ENCODE assay signal across 27 cellular contexts in genomic region chr16:31083981-31084380, GRCh38. TPM values are rescaled to one million over a fixed set of nuclear protein-coding genes. Genes with fewer than 3 reads are reported as not detected.
DNase-seq lines count a peak whose midpoint lies in the region; ATAC-seq, FAIRE-seq and TF ChIP-seq lines count a peak whose summit lies in the region.
"Had no signal": no experiment of that assay in that cellular context is flagged by ENCODE, and none has a peak within 500 bp of the region (broad histone marks: within the 10 kb centered on the region; RNA-seq: fewer than 3 reads in every experiment).

No MANE protein-coding gene starts in this region.

- CTCF ChIA-PET in RWPE1 (lab: Yijun Ruan, JAX), result interaction anchor here (0.6 to 0.8 kb wide), 2 partner anchors 54 to 101 kb away, joined by 3 read pairs; no protein-coding TSS in a partner anchor

- H3K9me3 ChIP-seq in mesenchymal stem cell (ENCODE audit: control insufficient read depth, low read length) (no peaks in the 10 kb centered on the region), spleen (no peaks in the 10 kb centered on the region)
- H3K9me3 ChIP-seq: A549, Peyer's patch, SJCRH30 had no signal

- H3K27ac ChIP-seq in RWPE1 (peak overlapping the region; percentile 67), mesenchymal stem cell (ENCODE audit: low read length, poor library complexity, severe bottlenecking) (no peak overlapping the region), spleen (no peak overlapping the region)
- H3K27ac ChIP-seq: A549, C4-2B, Peyer's patch had no signal

- intact Hi-C loops in spleen (cut with DNase I; ENCODE audit: low total_unique reads), result no loop called here

- no peak for FAIRE-seq in D721Med (lab: Jason Lieb, UNC)
- FAIRE-seq: A549, GM18507, H54 had no signal

- TF ChIP-seq CTCF in RWPE1 (conservative IDR thresholded peaks at IDR 0.05; ENCODE audit: low read depth) (no peak), spleen (IDR thresholded peaks at IDR 0.05 in 8 of 11, conservative IDR thresholded peaks at IDR 0.05 in 3 of 11) (no peak), D721Med (IDR thresholded peaks at IDR 0.05; ENCODE audit: insufficient read depth, missing control alignments) (no peak)

- H3K18ac ChIP-seq in mesenchymal stem cell (ENCODE audit: low read depth in 1 of 2, low read length in 2 of 2), result no peak overlapping the region

- H3K14ac ChIP-seq in mesenchymal stem cell (ENCODE audit: low read length in 2 of 2), result no peak overlapping the region

- no peak overlapping the region for H3K27ac Mint-ChIP-seq in activated T-cell treated with anti-CD3 and anti-CD28 coated beads, Interleukin-2, amount 50 U/mL, for 72 hours
- H3K27ac Mint-ChIP-seq: CD8-positive, alpha-beta T cell; HFFc6 had no signal

- no peak overlapping the region for H2AFZ ChIP-seq in mesenchymal stem cell (ENCODE audit: low read depth, low read length)

- H3K4me3 ChIP-seq in H7 (ENCODE audit: insufficient read depth, low read depth, low read length) (no peak overlapping the region), mesenchymal stem cell (ENCODE audit: insufficient read depth in 1 of 2, low read depth in 1 of 2, low read length in 2 of 2) (no peak overlapping the region), spleen (no peak overlapping the region)
- H3K4me3 ChIP-seq: A549, Peyer's patch had no signal

- H3K27me3 ChIP-seq in H7 (ENCODE audit: control insufficient read depth, insufficient read depth, low read length) (no peaks in the 10 kb centered on the region), mesenchymal stem cell (ENCODE audit: control insufficient read depth in 1 of 2, insufficient read depth in 1 of 2, low read length in 2 of 2) (no peaks in the 10 kb centered on the region), spleen (replicated peaks in 1 of 7) (no peaks in the 10 kb centered on the region)
- H3K27me3 ChIP-seq: Peyer's patch, SJCRH30 had no signal

- no peak overlapping the region for H3K4me3 Mint-ChIP-seq in activated T-cell treated with anti-CD3 and anti-CD28 coated beads, Interleukin-2, amount 50 U/mL, for 72 hours
- H3K4me3 Mint-ChIP-seq: CD8-positive, alpha-beta T cell; HFFc6 had no signal

- H3K79me1 ChIP-seq in mesenchymal stem cell (replicated peaks; ENCODE audit: low read length, poor library complexity, severe bottlenecking), result peaks cover 65% of the 10 kb centered on the region

- no peak overlapping the region for H2BK5ac ChIP-seq in mesenchymal stem cell (ENCODE audit: low read depth, low read length, poor library complexity, severe bottlenecking)

- POLR2A ChIA-PET in RWPE1 (lab: Yijun Ruan, JAX; ENCODE audit: low non-redundant PET), result interaction anchor here (1.1 kb wide), 1 partner anchor 10 kb away, joined by 3 read pairs; the partner anchor contains the start of genes ZNF646 and ZNF668

- no peaks in the 10 kb centered on the region for H3K27me3 Mint-ChIP-seq in activated T-cell treated with anti-CD3 and anti-CD28 coated beads, Interleukin-2, amount 50 U/mL, for 72 hours (ENCODE audit: low read depth)

- H3K9me3 Mint-ChIP-seq in activated T-cell treated with anti-CD3 and anti-CD28 coated beads, Interleukin-2, amount 50 U/mL, for 72 hours, result no peaks in the 10 kb centered on the region
- H3K9me3 Mint-ChIP-seq: CD8-positive, alpha-beta T cell; HFFc6 had no signal

- no peak overlapping the region for H2BK15ac ChIP-seq in mesenchymal stem cell (ENCODE audit: low read depth, poor library complexity, severe bottlenecking)

- H2BK120ac ChIP-seq in mesenchymal stem cell (ENCODE audit: low read depth, low read length), result no peak overlapping the region

- H2BK12ac ChIP-seq in mesenchymal stem cell (ENCODE audit: low read length in 2 of 2), result no peak overlapping the region

- DNase-seq in H7 (peak; percentile 51), RWPE1 (ENCODE audit: low spot score) (no peak), mesenchymal stem cell (no peak), spleen (peak; percentile 74), D721Med (ENCODE audit: insufficient read length, low spot score) (no peak)
- DNase-seq in activated T-cell treated with anti-CD3 and anti-CD28 coated beads, Interleukin-2, amount 50 U/mL, for 72 hours, result no peak
- DNase-seq: CD8-positive, alpha-beta T cell; DMS153; DND-41; HFFc6; Kasumi-1; NCI-H1092 treated with DMSO at 0.1 percent for 48 hours; NCI-H1436; NCI-H187; NCI-H2081 treated with DMSO at 0.1 percent for 48 hours; NCI-H2171; NCI-H226; NCI-H510A; NCI-H69; Peyer's patch; SJCRH30 had no signal

- H3K4me2 ChIP-seq in mesenchymal stem cell (ENCODE audit: low read length, poor library complexity, severe bottlenecking), result no peak overlapping the region
- H3K4me2 ChIP-seq: A549 had no signal

- WGBS in mesenchymal stem cell, result 97% methylated on average over 13 of the region's 13 CpGs
- WGBS in spleen, 5 donors, result 85 to 93% (median 92%) methylated on average over 5 to 13 of the region's 13 CpGs

- no peak overlapping the region for H3K23ac ChIP-seq in mesenchymal stem cell (ENCODE audit: low read length in 2 of 2)

- H3K36me3 ChIP-seq in H7 (replicated peaks; ENCODE audit: control insufficient read depth, insufficient read depth, low read length) (peaks cover 15% of the 10 kb centered on the region), mesenchymal stem cell (ENCODE audit: control insufficient read depth in 1 of 2, insufficient read depth in 2 of 2, low read depth in 1 of 2, low read length in 2 of 2) (peaks cover 98 to 99% of the 10 kb centered on the region in 2 experiments), spleen (peaks cover 0 to 99% (median 59%) of the 10 kb centered on the region in 6 donors)

- no peak overlapping the region for H4K8ac ChIP-seq in mesenchymal stem cell (ENCODE audit: low read length)

- no peak for ATAC-seq in activated T-cell treated with anti-CD3 and anti-CD28 coated beads, Interleukin-2, amount 50 U/mL, for 72 hours (replicated peaks in 1 of 2)
- ATAC-seq in HG02840 (IDR thresholded peaks at IDR 0.05; ENCODE audit: low FRiP score, unreplicated experiment) (no peak), HG02678 (IDR thresholded peaks at IDR 0.05; ENCODE audit: unreplicated experiment) (no peak)
- ATAC-seq: CD8-positive, alpha-beta T cell had no signal

- H2AK5ac ChIP-seq in mesenchymal stem cell (ENCODE audit: low read length, severe bottlenecking), result no peak overlapping the region

- H4K91ac ChIP-seq in mesenchymal stem cell (ENCODE audit: low read length), result peak overlapping the region; percentile 11

- peaks cover 0 to 6% of the 10 kb centered on the region in 2 donors for H3K36me3 Mint-ChIP-seq in activated T-cell treated with anti-CD3 and anti-CD28 coated beads, Interleukin-2, amount 50 U/mL, for 72 hours (ENCODE audit: insufficient read depth in 2 of 2)

- H3K4me1 Mint-ChIP-seq in activated T-cell treated with anti-CD3 and anti-CD28 coated beads, Interleukin-2, amount 50 U/mL, for 72 hours (ENCODE audit: low read depth), result peaks cover 5% of the 10 kb centered on the region

- no peak overlapping the region for H3K9ac ChIP-seq in mesenchymal stem cell (ENCODE audit: low read length)

- no peak overlapping the region for H3K4ac ChIP-seq in mesenchymal stem cell (ENCODE audit: low read depth in 1 of 2, low read length in 2 of 2)

- no peak for TF ChIP-seq POLR2A in spleen (IDR thresholded peaks at IDR 0.05)

- H3K4me1 ChIP-seq in mesenchymal stem cell (ENCODE audit: control insufficient read depth, insufficient read depth, low read depth, low read length) (peaks cover 29% of the 10 kb centered on the region), spleen (peaks cover 0 to 47% (median 19%) of the 10 kb centered on the region in 6 donors)
- H3K4me1 ChIP-seq: A549 had no signal

RNA-seq across cellular contexts. Expression of gene PRSS53, which starts 4.8 kb away (rescaled TPM):
- total RNA-seq in H7 (2014; rRNA removed; shearing (Covaris generic)), result 1.3 and 4.5 TPM in 2 replicates
- polyA plus RNA-seq in mesenchymal stem cell (2013, experiment 1 of 2), result 2.1 TPM
- polyA plus RNA-seq in mesenchymal stem cell (2013, experiment 2 of 2), result 2.1 TPM
- total RNA-seq in spleen, result 1 to 10 TPM; 2.3 to 6.0 (median 2.8) TPM
- 1 to 10 TPM; 1.6 to 2.6 (median 1.9) TPM for polyA plus RNA-seq in spleen
- total RNA-seq in activated T-cell treated with anti-CD3 and anti-CD28 coated beads, Interleukin-2, amount 50 U/mL, for 72 hours, result 1 to 10 TPM; 6.2 to 7.7 TPM

RNA-seq across cellular contexts. Expression of gene ZNF646, which starts 9.8 kb away (rescaled TPM):
- 28.8 and 30.0 TPM in 2 replicates for total RNA-seq in H7 (2014; rRNA removed; shearing (Covaris generic))
- 6.5 TPM for polyA plus RNA-seq in mesenchymal stem cell (2013, experiment 1 of 2)
- polyA plus RNA-seq in mesenchymal stem cell (2013, experiment 2 of 2), result 5.2 TPM
- 10 to 100 TPM; 20.2 to 28.4 (median 25.6) TPM for total RNA-seq in spleen
- polyA plus RNA-seq in spleen, result 10 to 100 TPM in 1 of 3 donors, 1 to 10 TPM in 2; 3.2 to 11.8 (median 3.3) TPM
- 10 to 100 TPM; 23.0 to 24.1 TPM for total RNA-seq in activated T-cell treated with anti-CD3 and anti-CD28 coated beads, Interleukin-2, amount 50 U/mL, for 72 hours

RNA-seq across cellular contexts. Expression of gene ZNF668, which starts 9.9 kb away (rescaled TPM):
- total RNA-seq in H7 (2014; rRNA removed; shearing (Covaris generic)), result 16.4 and 19.9 TPM in 2 replicates
- polyA plus RNA-seq in mesenchymal stem cell (2013, experiment 1 of 2), result 11.3 TPM
- polyA plus RNA-seq in mesenchymal stem cell (2013, experiment 2 of 2), result 12.2 TPM
- total RNA-seq in spleen, result 10 to 100 TPM in 3 of 7 donors, 1 to 10 TPM in 4; 8.9 to 12.5 (median 9.2) TPM
- polyA plus RNA-seq in spleen, result 1 to 10 TPM; 6.2 to 9.8 (median 6.4) TPM
- total RNA-seq in activated T-cell treated with anti-CD3 and anti-CD28 coated beads, Interleukin-2, amount 50 U/mL, for 72 hours, result 1 to 10 TPM; 6.9 to 7.8 TPM

RNA-seq across cellular contexts. Expression of gene VKORC1, which starts 10.6 kb away (rescaled TPM):
- total RNA-seq in H7 (2014; rRNA removed; shearing (Covaris generic)), result 127 and 135 TPM in 2 replicates
- 237 TPM for polyA plus RNA-seq in mesenchymal stem cell (2013, experiment 1 of 2)
- 255 TPM for polyA plus RNA-seq in mesenchymal stem cell (2013, experiment 2 of 2)
- 10 to 100 TPM; 33.4 to 74.2 (median 48.2) TPM for total RNA-seq in spleen
- polyA plus RNA-seq in spleen, result 10 to 100 TPM; 23.5 to 56.6 (median 55.1) TPM
- total RNA-seq in activated T-cell treated with anti-CD3 and anti-CD28 coated beads, Interleukin-2, amount 50 U/mL, for 72 hours, result 10 to 100 TPM; 52.2 to 55.6 TPM

RNA-seq across cellular contexts. Expression of gene BCKDK, which starts 24.2 kb away (rescaled TPM):
- 52.7 and 64.0 TPM in 2 replicates for total RNA-seq in H7 (2014; rRNA removed; shearing (Covaris generic))
- polyA plus RNA-seq in mesenchymal stem cell (2013, experiment 1 of 2), result 43.8 TPM
- polyA plus RNA-seq in mesenchymal stem cell (2013, experiment 2 of 2), result 43.8 TPM
- total RNA-seq in spleen, result 10 to 100 TPM; 36.9 to 55.7 (median 40.2) TPM
- 10 to 100 TPM; 15.0 to 27.5 (median 17.4) TPM for polyA plus RNA-seq in spleen
- total RNA-seq in activated T-cell treated with anti-CD3 and anti-CD28 coated beads, Interleukin-2, amount 50 U/mL, for 72 hours, result 10 to 100 TPM; 21.6 to 24.5 TPM

Comparison
In these comparisons a context has a peak if more than half of its experiments do, and no peak if none do; other contexts are left out.
1. DNase-seq: peak in H7 (single experiment) and spleen (single experiment); none in RWPE1 (single experiment), mesenchymal stem cell (single experiment), activated T-cell treated with anti-CD3 and anti-CD28 coated beads, Interleukin-2, amount 50 U/mL, for 72 hours (0 of 2) and D721Med (single experiment).